ENCODE assay signal across 8 cellular contexts in genomic region chr1:22673486-22674409, GRCh38. TPM values are rescaled to one million over a fixed set of nuclear protein-coding genes. Genes with fewer than 3 reads are reported as not detected.
A peak's percentile ranks its signal among the peaks of the same experiment; 100 is the strongest.
DNase-seq lines count a peak whose midpoint lies in the region; ATAC-seq and TF ChIP-seq lines count a peak whose summit lies in the region.

No MANE protein-coding gene starts in this region.

- H3K27me3 ChIP-seq in adrenal gland = peaks cover 16% of the 10 kb centered on the region
- no peaks in the 10 kb centered on the region for H3K27me3 ChIP-seq in iPS-18a (ENCODE audit: control insufficient read depth, insufficient read depth, low read length)

- 17 to 22% (median 21%) methylated on average over 13 to 17 of the region's 17 CpGs for WGBS in adrenal gland, 4 donors

- H3K4me1 ChIP-seq in adrenal gland (replicated peaks in 1 of 2) (no peaks in the 10 kb centered on the region), iPS-18a (ENCODE audit: control insufficient read depth, low read depth, low read length) (peaks cover 8% of the 10 kb centered on the region)

- TF ChIP-seq CTCF in adrenal gland (IDR thresholded peaks at IDR 0.05) = peak; percentile 40 to 68 (median 58)

- H3K36me3 ChIP-seq in adrenal gland (replicated peaks in 1 of 2) (no peaks in the 10 kb centered on the region), iPS-18a (ENCODE audit: control insufficient read depth, low read depth, low read length) (no peaks in the 10 kb centered on the region)

- H3K9me3 ChIP-seq in adrenal gland (replicated peaks in 1 of 3) = no peaks in the 10 kb centered on the region
- no peaks in the 10 kb centered on the region for H3K9me3 ChIP-seq in iPS-18a (ENCODE audit: control insufficient read depth, low read depth, low read length)

- intact Hi-C loops in adrenal gland (cut with DNase I) = no loop called here

- H3K4me3 ChIP-seq in adrenal gland (no peak overlapping the region), iPS-18a (ENCODE audit: low read length) (peak overlapping the region; percentile 31)

- H3K27ac ChIP-seq in adrenal gland (no peak overlapping the region), iPS-18a (ENCODE audit: low read length) (no peak overlapping the region)

- no peak overlapping the region for H3K9ac ChIP-seq in iPS-18a (ENCODE audit: low read length)

- DNase-seq in AG08395 (ENCODE audit: low spot score) (peak; percentile 71), GM04504 (ENCODE audit: low read depth) (peak; percentile 24), NCI-H2107 (lab: John Stamatoyannopoulos, UW) (peak; percentile 12), adrenal gland (peak in 6 of 7 donors; percentile 41 to 79 (median 67)), activated gamma-delta T cell (lab: John Stamatoyannopoulos, UW) (no peak)
- DNase-seq in stimulated activated CD4-positive, alpha-beta T cell treated with anti-CD3 and anti-CD28 coated beads, Interleukin-1b, Interleukin-23, amount 100 ng/mL, for 48 hours = peak; percentile 32

- no peak for TF ChIP-seq POLR2A in adrenal gland (IDR thresholded peaks at IDR 0.05)

- ATAC-seq in GM19395 (IDR thresholded peaks at IDR 0.05; ENCODE audit: unreplicated experiment) = no peak

RNA-seq across cellular contexts. Expression of gene C1QB, which starts 20.7 kb away (rescaled TPM):
- total RNA-seq in adrenal gland = 1,000 to 10,000 TPM in 3 of 8 donors, 100 to 1,000 TPM in 5; 488 to 1,914 (median 786) TPM
- polyA plus RNA-seq in adrenal gland = 100 to 1,000 TPM; 136 to 301 (median 206) TPM

RNA-seq across cellular contexts. Expression of gene C1QC, which starts 30.3 kb away (rescaled TPM):
- 1,000 to 10,000 TPM in 1 of 8 donors, 100 to 1,000 TPM in 7; 213 to 1,409 (median 672) TPM for total RNA-seq in adrenal gland
- 100 to 1,000 TPM in 2 of 3 donors, 10 to 100 TPM in 1; 71.7 to 114 (median 102) TPM for polyA plus RNA-seq in adrenal gland

RNA-seq across cellular contexts. Expression of gene EPHB2, which starts 36.9 kb away (rescaled TPM):
- total RNA-seq in adrenal gland = 10 to 100 TPM in 1 of 8 donors, 1 to 10 TPM in 7; 2.5 to 10.3 (median 6.2) TPM
- polyA plus RNA-seq in adrenal gland = 1 to 10 TPM in 1 of 3 donors, under 1 TPM in 2; 0.67 to 1.3 (median 0.84) TPM

RNA-seq across cellular contexts. Expression of gene C1QA, which starts 37.3 kb away (rescaled TPM):
- 100 to 1,000 TPM; 290 to 953 (median 605) TPM for total RNA-seq in adrenal gland
- 100 to 1,000 TPM in 2 of 3 donors, 10 to 100 TPM in 1; 78.1 to 185 (median 125) TPM for polyA plus RNA-seq in adrenal gland
